8 cellular contexts compared by ENCODE assay signal in the genomic region with DNA sequence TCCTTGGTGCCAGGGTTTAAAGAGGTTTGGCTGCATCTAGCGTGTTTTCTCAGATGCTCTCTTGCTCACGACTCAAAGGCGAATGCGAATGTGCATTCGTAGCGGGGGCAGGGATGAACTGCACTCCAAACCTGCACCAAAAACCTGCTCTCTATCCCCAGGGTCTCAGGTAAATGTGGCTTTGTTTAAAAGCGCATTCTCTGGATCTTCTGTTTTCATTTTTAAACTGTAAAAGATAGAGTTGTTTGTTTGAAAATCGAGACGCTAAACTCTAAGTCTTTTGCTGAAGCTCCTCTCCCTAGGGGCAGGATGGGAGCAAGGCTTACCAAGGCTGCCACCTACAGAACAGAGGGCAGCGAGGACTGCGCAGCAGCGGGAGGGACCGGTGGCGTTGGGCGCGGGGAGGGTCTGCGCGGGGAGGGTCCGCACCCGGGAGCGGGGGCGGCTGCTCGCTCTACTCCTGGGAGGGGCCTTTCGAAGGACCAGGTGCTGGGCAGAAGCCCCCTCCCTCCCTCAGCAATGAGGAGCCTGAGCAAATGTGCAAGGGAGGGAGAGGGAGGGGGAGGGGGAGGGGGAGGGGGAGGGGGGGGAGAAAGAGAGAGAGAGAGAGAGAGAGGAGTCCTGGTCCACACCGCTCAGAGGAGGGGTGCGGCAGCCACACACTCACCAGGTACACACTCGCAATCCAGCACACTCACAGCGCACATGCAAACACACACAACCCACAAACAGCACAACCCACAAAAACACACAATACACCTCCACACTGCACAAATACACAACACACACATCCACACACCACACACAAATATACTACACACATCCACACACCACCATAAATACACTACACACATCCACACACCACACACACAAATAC.
DNase-seq lines count a peak whose midpoint lies in the region; ATAC-seq and TF ChIP-seq lines count a peak whose summit lies in the region.

No MANE protein-coding gene starts in this region.

- BruUV-seq in OCI-LY7 (replicated peaks; lab: Mats Ljungman, UMichigan): no TSS peak

- DNase-seq in AG08395 (ENCODE audit: low spot score) (peak; percentile 22), ecto neural progenitor cell (ENCODE audit: low spot score) (peak; percentile 68), medulla oblongata (ENCODE audit: extremely low spot score) (peak; percentile 81), Karpas-422 (no peak), UCSD-AML1 (lab: John Stamatoyannopoulos, UW; ENCODE audit: unreplicated experiment) (no peak), NOMO-1 treated with DMSO at 0.1 percent for 48 hours (lab: John Stamatoyannopoulos, UW; ENCODE audit: unreplicated experiment) (no peak), OCI-LY7 (ENCODE audit: low spot score) (no peak)

- no peaks in the 10 kb centered on the region for H4K20me1 ChIP-seq in Karpas-422 (ENCODE audit: insufficient read depth, low read depth, low read length)
- no peaks in the 10 kb centered on the region for H4K20me1 ChIP-seq in OCI-LY7 (ENCODE audit: insufficient read depth, low read length)

- H3K4me3 ChIP-seq in Karpas-422 (ENCODE audit: low read length): no peak overlapping the region
- no peak overlapping the region for H3K4me3 ChIP-seq in OCI-LY7 (ENCODE audit: low read depth, low read length, poor library complexity, severe bottlenecking)

- no peaks in the 10 kb centered on the region for H3K4me1 ChIP-seq in Karpas-422 (ENCODE audit: low read length)
- no peaks in the 10 kb centered on the region for H3K4me1 ChIP-seq in OCI-LY7 (ENCODE audit: insufficient read depth, low read length, poor library complexity, severe bottlenecking)

- intact Hi-C loops in OCI-LY7 (cut with micrococcal nuclease; ENCODE audit: unreplicated experiment): loop anchor here (5.0 kb wide), 1 partner anchor 688 kb away; no protein-coding TSS in a partner anchor

- H3K9me3 ChIP-seq in Karpas-422 (ENCODE audit: low read length): peaks cover 5% of the 10 kb centered on the region; the same call in 1 of the 2 replicates
- H3K9me3 ChIP-seq in OCI-LY7 (ENCODE audit: low read length): no peaks in the 10 kb centered on the region

- H3K9me2 ChIP-seq in Karpas-422 (replicated peaks; ENCODE audit: insufficient read depth, low read length): no peaks in the 10 kb centered on the region
- no peaks in the 10 kb centered on the region for H3K9me2 ChIP-seq in OCI-LY7 (ENCODE audit: insufficient read depth, low read length)

- H2AFZ ChIP-seq in Karpas-422 (ENCODE audit: low read length): no peak overlapping the region
- H2AFZ ChIP-seq in OCI-LY7 (ENCODE audit: low read length): no peak overlapping the region

- ATAC-seq in HG02798 (IDR thresholded peaks at IDR 0.05; ENCODE audit: poor library complexity, unreplicated experiment): peak; percentile 41

- H3K27ac ChIP-seq in Karpas-422 (ENCODE audit: low read length) (no peak overlapping the region), OCI-LY7 (ENCODE audit: low read depth, low read length, poor library complexity, severe bottlenecking) (no peak overlapping the region)

- CTCF ChIA-PET in OCI-LY7 (lab: Charles Lee; ENCODE audit: unreplicated experiment): no interaction called here

- no peaks in the 10 kb centered on the region for H3K27me3 ChIP-seq in Karpas-422 (ENCODE audit: low read length)

- H3K4me2 ChIP-seq in Karpas-422 (ENCODE audit: low read depth, low read length, poor library complexity, severe bottlenecking): no peak overlapping the region
- H3K4me2 ChIP-seq in OCI-LY7 (ENCODE audit: low read length): no peak overlapping the region

- POLR2A ChIA-PET in OCI-LY7 (lab: Charles Lee): no interaction called here

- TF ChIP-seq CTCF in OCI-LY7 (conservative IDR thresholded peaks at IDR 0.05; ENCODE audit: low read length): no peak

- no peak overlapping the region for H3K9ac ChIP-seq in Karpas-422 (ENCODE audit: low read length)

- H3K36me3 ChIP-seq in Karpas-422 (ENCODE audit: insufficient read depth, low read length) (no peaks in the 10 kb centered on the region), OCI-LY7 (ENCODE audit: insufficient read depth, low read length) (no peaks in the 10 kb centered on the region)

- H3K79me2 ChIP-seq in Karpas-422 (ENCODE audit: low read length) (no peaks in the 10 kb centered on the region), OCI-LY7 (ENCODE audit: insufficient read depth, low read depth, low read length) (no peaks in the 10 kb centered on the region)

Comparison
In these comparisons a context has a peak if more than half of its experiments do, and no peak if none do; other contexts are left out.
1. DNase-seq: peak in AG08395 (single experiment), ecto neural progenitor cell (single experiment) and medulla oblongata (single experiment); none in Karpas-422 (single experiment), UCSD-AML1 (single experiment), NOMO-1 treated with DMSO at 0.1 percent for 48 hours (single experiment) and OCI-LY7 (single experiment).